ENCODE assay signal across 22 cellular contexts in the genomic region with DNA sequence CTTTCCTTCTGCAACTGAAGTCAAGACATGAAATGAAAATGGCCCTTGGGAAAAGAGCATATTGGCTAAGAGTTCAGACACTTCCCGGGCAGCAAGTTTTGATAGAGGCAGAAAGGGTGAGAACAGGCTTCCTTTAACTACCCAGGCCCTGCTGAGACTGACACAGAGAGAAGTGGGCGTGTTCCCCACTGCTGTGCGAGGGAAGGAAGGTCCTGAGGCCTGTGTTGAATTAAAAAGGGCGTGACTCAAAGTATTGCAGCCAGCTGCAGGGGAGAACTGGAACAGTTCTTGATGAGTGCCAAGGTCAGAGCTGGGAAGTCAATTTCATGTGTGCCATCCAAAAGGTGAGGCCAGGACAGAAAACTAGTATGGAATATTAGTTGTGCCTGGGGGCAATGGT. TPM values are rescaled to one million over a fixed set of nuclear protein-coding genes. Genes with fewer than 3 reads are reported as not detected.
DNase-seq lines count a peak whose midpoint lies in the region; ATAC-seq, FAIRE-seq and TF ChIP-seq lines count a peak whose summit lies in the region.
"Had no signal": no experiment of that assay in that cellular context is flagged by ENCODE, and none has a peak within 500 bp of the region (broad histone marks: within the 10 kb centered on the region; RNA-seq: fewer than 3 reads in every experiment).

No MANE protein-coding gene starts in this region.

- no peak overlapping the region for H3K56ac ChIP-seq in H1 (replicated peaks; ENCODE audit: insufficient read length, low read depth, low read length)

- H3K4me1 ChIP-seq in H1 (replicated peaks in 1 of 4; ENCODE audit: control insufficient read depth in 3 of 4, insufficient read depth in 4 of 4, low read length in 3 of 4), result no peaks in the 10 kb centered on the region
- H3K4me1 ChIP-seq in mucosa of descending colon (ENCODE audit: low read depth), result no peaks in the 10 kb centered on the region
- H3K4me1 ChIP-seq: testis had no signal

- DNase-seq in DMS 273 (lab: John Stamatoyannopoulos, UW; ENCODE audit: unreplicated experiment), result peak; percentile 14
- no peak for DNase-seq in DMS 273 treated with DMSO at 0.1 percent for 48 hours (lab: John Stamatoyannopoulos, UW)
- peak; percentile 4 for DNase-seq in NAMALWA (ENCODE audit: low spot score)
- no peak for DNase-seq in H1 (ENCODE audit: low read depth in 1 of 2, low spot score in 2 of 2)
- DNase-seq in mucosa of descending colon, result peak in 2 of 3 donors; percentile 22 to 24
- DNase-seq in HFFc6, result no peak
- DNase-seq in stimulated activated CD4-positive, alpha-beta T cell treated with anti-CD3 and anti-CD28 coated beads, Interleukin-1b, Interleukin-23, amount 100 ng/mL, for 48 hours, result no peak
- DNase-seq in DMS153 treated with DMSO at 0.1 percent for 48 hours (lab: John Stamatoyannopoulos, UW; ENCODE audit: unreplicated experiment), result no peak
- DNase-seq: activated CD4-positive, CD25-positive, alpha-beta regulatory T cell treated with anti-CD3 and anti-CD28 coated beads, Interleukin-2, amount 50 U/mL, for 72 hours; DMS153; dorsolateral prefrontal cortex; erythroblast; IMR-90; naive thymus-derived CD8-positive, alpha-beta T cell; NCI-H2081 treated with DMSO at 0.1 percent for 48 hours; NCI-H524; T-helper 9 cell; testis had no signal

- H3K4me3 Mint-ChIP-seq in HFFc6, result no peak overlapping the region
- H3K4me3 Mint-ChIP-seq: activated T-helper 17 cell treated with anti-CD3 and anti-CD28 coated beads, Interleukin-2, amount 50 U/mL, for 72 hours; naive thymus-derived CD8-positive, alpha-beta T cell had no signal

- no peaks in the 10 kb centered on the region for H3K79me2 ChIP-seq in H1 (ENCODE audit: control insufficient read depth in 1 of 2, insufficient read depth in 2 of 2, low read length in 2 of 2)

- no peak overlapping the region for H3K4ac ChIP-seq in H1 (replicated peaks; ENCODE audit: insufficient read length, low read depth, low read length)

- no peak overlapping the region for H2BK12ac ChIP-seq in H1 (ENCODE audit: low read depth, low read length)

- no peak overlapping the region for H3K4me2 ChIP-seq in H1 (ENCODE audit: insufficient read depth in 1 of 2, low read depth in 2 of 2, low read length in 2 of 2)

- no peak overlapping the region for H3K9ac ChIP-seq in H1 (replicated peaks in 1 of 4; ENCODE audit: extremely low read depth in 1 of 4, low read depth in 3 of 4, low read length in 3 of 4)

- H4K91ac ChIP-seq in H1 (replicated peaks; ENCODE audit: insufficient read length, low read length), result no peak overlapping the region

- H3K27me3 ChIP-seq in H1 (replicated peaks in 1 of 4; ENCODE audit: control insufficient read depth in 3 of 4, extremely low read depth in 1 of 4, insufficient read depth in 3 of 4, low read length in 3 of 4), result no peaks in the 10 kb centered on the region
- H3K27me3 ChIP-seq: testis had no signal

- no peak overlapping the region for H2BK5ac ChIP-seq in H1 (ENCODE audit: low read depth, low read length)

- H3K27me3 Mint-ChIP-seq in HFFc6 (ENCODE audit: insufficient read depth), result 0 out of 2 replicates have a peak, but pooled peaks cover 4% of the 10 kb centered on the region

- no peak overlapping the region for H3K18ac ChIP-seq in H1 (ENCODE audit: extremely low read depth, low read length)

- no peaks in the 10 kb centered on the region for H3K36me3 Mint-ChIP-seq in HFFc6 (ENCODE audit: low read depth)

- TF ChIP-seq POLR2A in H1 (IDR thresholded peaks at IDR 0.05; ENCODE audit: control extremely low read depth in 1 of 2, low read depth in 2 of 2, low read length in 2 of 2), result no peak

- FAIRE-seq in H1 (lab: Jason Lieb, UNC), result peak; percentile 82

- H4K5ac ChIP-seq in H1 (ENCODE audit: insufficient read length, low read depth, low read length), result no peak overlapping the region

- no peak overlapping the region for H4K8ac ChIP-seq in H1 (ENCODE audit: extremely low read depth, insufficient read depth, low read length)

- CTCF ChIA-PET in H1 (lab: Charles Lee; ENCODE audit: partially characterized antibody), result interaction anchor here (1.0 kb wide), 1 partner anchor 70 kb away, joined by 3 read pairs; no protein-coding TSS in a partner anchor

- no peak overlapping the region for H3K27ac Mint-ChIP-seq in HFFc6
- H3K27ac Mint-ChIP-seq: activated T-helper 17 cell treated with anti-CD3 and anti-CD28 coated beads, Interleukin-2, amount 50 U/mL, for 72 hours; naive thymus-derived CD8-positive, alpha-beta T cell had no signal

- H2BK15ac ChIP-seq in H1 (ENCODE audit: low read length), result no peak overlapping the region

- H3K23me2 ChIP-seq in H1 (ENCODE audit: low read depth, low read length), result no peaks in the 10 kb centered on the region

- no peaks in the 10 kb centered on the region for H4K20me1 ChIP-seq in H1 (replicated peaks in 1 of 2; ENCODE audit: control insufficient read depth in 1 of 2, insufficient read depth in 2 of 2, low read length in 2 of 2)

- no peak overlapping the region for H3K4me3 ChIP-seq in H1 (ENCODE audit: extremely low read depth in 1 of 4, insufficient read depth in 2 of 4, low read depth in 3 of 4, low read length in 4 of 4)
- H3K4me3 ChIP-seq in mucosa of descending colon, result no peak overlapping the region
- H3K4me3 ChIP-seq: dorsolateral prefrontal cortex, SK-N-MC, testis had no signal

- H3K27ac ChIP-seq in H1 (ENCODE audit: low read depth, low read length), result no peak overlapping the region
- H3K27ac ChIP-seq: 22Rv1, C4-2B, dorsolateral prefrontal cortex, SK-N-MC, testis had no signal

- no peak overlapping the region for H3K14ac ChIP-seq in H1 (ENCODE audit: insufficient read length)

- no peak overlapping the region for H2BK20ac ChIP-seq in H1 (ENCODE audit: low read length)

- no peak for TF ChIP-seq RAD21 in H1 (IDR thresholded peaks at IDR 0.05 in 1 of 2, conservative IDR thresholded peaks at IDR 0.05 in 1 of 2; ENCODE audit: low read depth in 2 of 2, low read length in 2 of 2)

- H3K9me3 Mint-ChIP-seq in HFFc6, result no peaks in the 10 kb centered on the region
- H3K9me3 Mint-ChIP-seq: activated T-helper 17 cell treated with anti-CD3 and anti-CD28 coated beads, Interleukin-2, amount 50 U/mL, for 72 hours had no signal

- POLR2A ChIA-PET in H1 (lab: Charles Lee; ENCODE audit: partially characterized antibody), result no interaction called here

- intact Hi-C loops in mucosa of descending colon (cut with DNase I, micrococcal nuclease), result no loop called here

- H3K9me3 ChIP-seq in H1 (ENCODE audit: insufficient read depth in 2 of 2, low read depth in 1 of 2, low read length in 1 of 2) (no peaks in the 10 kb centered on the region), mucosa of descending colon (no peaks in the 10 kb centered on the region)
- H3K9me3 ChIP-seq: testis had no signal

- peak; percentile 76 for ATAC-seq in mucosa of descending colon
- ATAC-seq: activated T-helper 17 cell treated with anti-CD3 and anti-CD28 coated beads, Interleukin-2, amount 50 U/mL, for 72 hours; naive thymus-derived CD8-positive, alpha-beta T cell had no signal

- H3K23ac ChIP-seq in H1 (ENCODE audit: insufficient read length), result no peak overlapping the region

- TF ChIP-seq CTCF in H1 (IDR thresholded peaks at IDR 0.05; ENCODE audit: control extremely low read depth in 1 of 3, insufficient read depth in 1 of 3, low read depth in 1 of 3, low read length in 3 of 3), result no peak
- TF ChIP-seq CTCF in mucosa of descending colon (IDR thresholded peaks at IDR 0.05), result no peak
- no peak for TF ChIP-seq CTCF in HFFc6 (IDR thresholded peaks at IDR 0.05)

- H3K4me1 Mint-ChIP-seq in HFFc6 (ENCODE audit: low read depth), result no peaks in the 10 kb centered on the region
- H3K4me1 Mint-ChIP-seq: activated T-helper 17 cell treated with anti-CD3 and anti-CD28 coated beads, Interleukin-2, amount 50 U/mL, for 72 hours; naive thymus-derived CD8-positive, alpha-beta T cell had no signal

- no peak overlapping the region for H2AK5ac ChIP-seq in H1 (ENCODE audit: low read depth, low read length)

- TF ChIP-seq EP300 in H1 (IDR thresholded peaks at IDR 0.05; ENCODE audit: borderline replicate concordance in 1 of 2, low read depth in 2 of 2, low read length in 2 of 2), result no peak

- H2AFZ ChIP-seq in H1 (ENCODE audit: low read length), result no peak overlapping the region

- H2BK120ac ChIP-seq in H1 (replicated peaks; ENCODE audit: low read depth, low read length), result no peak overlapping the region

- WGBS in H1 (ENCODE audit: extremely low coverage in 1 of 2, insufficient coverage in 1 of 2, insufficient read length in 1 of 2, insufficient replicate concordance in 2 of 2, low coverage in 1 of 2, low lambda C conversion rate in 2 of 2, missing lambda C conversion rate in 1 of 2), 2 experiments, result 56% methylated on average over 4 of the region's 4 CpGs; no CpG with 5 or more reads in 1 of the 2 experiments

- no peaks in the 10 kb centered on the region for H3K79me1 ChIP-seq in H1 (ENCODE audit: low read depth, low read length)

- H3K36me3 ChIP-seq in H1 (ENCODE audit: control insufficient read depth in 2 of 4, insufficient read depth in 4 of 4, low read length in 3 of 4) (no peaks in the 10 kb centered on the region), mucosa of descending colon (ENCODE audit: low read depth) (no peaks in the 10 kb centered on the region)

TF ChIP-seq in H1, 55 proteins besides CTCF, POLR2A, EP300 and RAD21 (continues in another document):
- TF ChIP-seq CHD2 (IDR thresholded peaks at IDR 0.05; ENCODE audit: low read length) (no peak), NANOG (IDR thresholded peaks at IDR 0.05; ENCODE audit: insufficient read depth, low read depth, low read length, poor library complexity, severe bottlenecking) (no peak), USF2 (IDR thresholded peaks at IDR 0.05; ENCODE audit: low read length) (no peak), BCL11A (IDR thresholded peaks at IDR 0.05; ENCODE audit: low read depth in 2 of 2, low read length in 2 of 2) (no peak)

RNA-seq across cellular contexts. Expression of gene ADGRG2, which starts 34.0 kb away (rescaled TPM):
- total RNA-seq in H1 (2021; fragmentation: NEBNext Ultra II Directional; extraction: Animal tissue kit (Norgen Biotek cat#: 25700)), result 8.9 and 9.7 TPM in 2 replicates
- polyA plus RNA-seq in H1 (2011; rRNA removed), result 10.7 and 13.3 TPM in 2 replicates
- 11.1 TPM for polyA plus RNA-seq in H1 (2011; cell fraction: cytosol; rRNA removed)
- 13.9 TPM for polyA plus RNA-seq in H1 (2011; cell fraction: nucleus; rRNA removed)
- 7.4 to 11.5 TPM (median 9.6 TPM) in 4 replicates for polyA plus RNA-seq in H1 (2012, experiment 1 of 2)
- 1.3 TPM for polyA plus RNA-seq in H1 (2012, experiment 2 of 2)
- 9.3 TPM for polyA plus RNA-seq in H1 (2013, experiment 1 of 2)
- polyA plus RNA-seq in H1 (2013, experiment 2 of 2), result 9.3 TPM
- polyA minus RNA-seq in H1 (2011; rRNA and poly(A)+ RNA removed), result 13.9 and 19.5 TPM in 2 replicates
- polyA minus RNA-seq in H1 (2011; cell fraction: cytosol; rRNA and poly(A)+ RNA removed), result 6.7 TPM
- polyA minus RNA-seq in H1 (2011; cell fraction: nucleus; rRNA and poly(A)+ RNA removed), result 10.1 TPM
- 1 to 10 TPM in 1 of 3 donors, under 1 TPM in 2; 0.38 to 1.3 (median 0.39) TPM for total RNA-seq in mucosa of descending colon
- total RNA-seq in HFFc6 (2021; fragmentation: NEBNext Ultra II Directional; extraction: Animal tissue kit (Norgen Biotek cat#: 25700)), result not detected
- total RNA-seq: activated T-helper 17 cell treated with anti-CD3 and anti-CD28 coated beads, Interleukin-2, amount 50 U/mL, for 72 hours; naive thymus-derived CD8-positive, alpha-beta T cell had no signal
- polyA plus RNA-seq: naive thymus-derived CD8-positive, alpha-beta T cell had no signal

Comparison
In these comparisons a context has a peak if more than half of its experiments do, and no peak if none do; other contexts are left out.
1. DNase-seq: peak in DMS 273 (single experiment), NAMALWA (single experiment) and mucosa of descending colon (2 of 3); none in DMS 273 treated with DMSO at 0.1 percent for 48 hours (single experiment), H1 (0 of 2), HFFc6 (single experiment), stimulated activated CD4-positive, alpha-beta T cell treated with anti-CD3 and anti-CD28 coated beads, Interleukin-1b, Interleukin-23, amount 100 ng/mL, for 48 hours (single experiment) and DMS153 treated with DMSO at 0.1 percent for 48 hours (single experiment).